8 cellular contexts compared by ENCODE assay signal in the genomic region with DNA sequence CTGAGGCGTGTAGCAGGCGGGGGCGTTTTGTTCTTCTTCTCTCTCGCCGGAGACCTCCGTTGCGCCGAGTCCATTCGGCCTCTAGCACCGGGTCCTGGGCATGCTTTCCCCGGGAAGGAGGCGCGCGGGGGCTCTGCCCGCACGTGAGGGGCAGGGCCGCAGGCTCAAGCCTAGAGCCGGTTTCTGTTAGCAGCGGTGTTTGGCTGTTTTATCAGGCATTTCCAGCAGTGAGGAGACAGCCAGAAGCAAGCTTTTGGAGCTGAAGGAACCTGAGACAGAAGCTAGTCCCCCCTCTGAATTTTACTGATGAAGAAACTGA. TPM values are rescaled to one million over a fixed set of nuclear protein-coding genes. Genes with fewer than 3 reads are reported as not detected.
DNase-seq lines count a peak whose midpoint lies in the region; ATAC-seq and TF ChIP-seq lines count a peak whose summit lies in the region.

No MANE protein-coding gene starts in this region.

- H3K27me3 ChIP-seq in heart left ventricle, result no peaks in the 10 kb centered on the region

- 0 to 1% (median 1%) methylated on average over 11 to 19 of the region's 19 CpGs; no CpG with 5 or more reads in 1 of the 4 donors for WGBS in heart left ventricle, 4 donors

- CTCF ChIA-PET in T-cell (lab: Charles Lee), result no interaction called here

- DNase-seq in T-cell (no peak), heart left ventricle (peak in 1 of 5 donors; percentile 28), skeletal muscle cell (ENCODE audit: low read depth) (no peak), amniotic stem cell (lab: John Stamatoyannopoulos, UW) (no peak)
- DNase-seq in activated CD8-positive, alpha-beta memory T cell treated with anti-CD3 and anti-CD28 coated beads, Interleukin-2, amount 50 U/mL, for 48 hours, result no peak

- H3K4me1 ChIP-seq in heart left ventricle, result peaks cover 5 to 41% (median 21%) of the 10 kb centered on the region in 12 donors

- H3K27ac Mint-ChIP-seq in T-cell, result no peak overlapping the region

- peaks cover 4 to 11% of the 10 kb centered on the region in 2 donors for H3K27me3 Mint-ChIP-seq in T-cell

- H3K27ac ChIP-seq in heart left ventricle, result peak overlapping the region in 11 of 12 donors; percentile 52 to 89 (median 81)

- no peak for TF ChIP-seq POLR2A in heart left ventricle (IDR thresholded peaks at IDR 0.05)

- POLR2A ChIA-PET in T-cell (lab: Charles Lee), result interaction anchor here in 1 of 2 donors (0.6 kb wide), 1 partner anchor 12 kb away, joined by 3 read pairs; no protein-coding TSS in a partner anchor

- H3K4me3 ChIP-seq in heart left ventricle (peak overlapping the region; percentile 68 to 98 (median 80)), skeletal muscle cell (ENCODE audit: low read depth, low read length) (peak overlapping the region; percentile 62)

- no peaks in the 10 kb centered on the region for H3K9me3 Mint-ChIP-seq in T-cell

- intact Hi-C loops in heart left ventricle (cut with DNase I), result loop anchor here in 1 of 10 donors (1.0 kb wide), 1 partner anchor 68 kb away; no protein-coding TSS in a partner anchor

- H3K9me3 ChIP-seq in heart left ventricle, result no peaks in the 10 kb centered on the region

- peaks cover 0 to 6% (median 3%) of the 10 kb centered on the region in 9 donors for H3K36me3 ChIP-seq in heart left ventricle

- peaks cover 4% of the 10 kb centered on the region for H3K36me3 Mint-ChIP-seq in T-cell

- peak overlapping the region; percentile 78 to 84 (median 78) for H3K4me3 Mint-ChIP-seq in T-cell

- TF ChIP-seq CTCF in heart left ventricle (IDR thresholded peaks at IDR 0.05), result no peak

- ATAC-seq in GM21381 (IDR thresholded peaks at IDR 0.05; ENCODE audit: unreplicated experiment) (peak; percentile 17), T-cell (replicated peaks in 1 of 4) (peak in 1 of 4 experiments; percentile 8), heart left ventricle (no peak), HG02763 (IDR thresholded peaks at IDR 0.05; ENCODE audit: unreplicated experiment) (no peak), GM21360 (IDR thresholded peaks at IDR 0.05; ENCODE audit: unreplicated experiment) (no peak)

- peaks cover 11 to 20% (median 19%) of the 10 kb centered on the region in 3 donors for H3K4me1 Mint-ChIP-seq in T-cell

RNA-seq across cellular contexts. Expression of a gene that starts 0.6 kb away (rescaled TPM):
- total RNA-seq in T-cell, result 1 to 10 TPM; 1.9 to 5.6 (median 4.0) TPM
- total RNA-seq in heart left ventricle, result 10 to 100 TPM; 17.2 to 30.9 (median 21.7) TPM
- polyA plus RNA-seq in heart left ventricle, result 10 to 100 TPM; 12.3 to 18.3 TPM
